Comparison of ENCODE assay signal across 38 cellular contexts in genomic region chr14:27862684-27863083, GRCh38.
"Had no signal": no experiment of that assay in that cellular context is flagged by ENCODE, and none has a peak within 500 bp of the region (broad histone marks: within the 10 kb centered on the region; RNA-seq: fewer than 3 reads in every experiment).

No MANE protein-coding gene starts in this region.

- DNase-seq: activated B cell treated with CpG ODN at 0.5 μM for 24 hours; activated CD4-positive, alpha-beta memory T cell treated with anti-CD3 and anti-CD28 coated beads for 36 hours; activated CD4-positive, alpha-beta T cell treated with anti-CD3 and anti-CD28 coated beads for 36 hours; activated CD4-positive, alpha-beta T cell treated with anti-CD3 and anti-CD28 coated beads, Interleukin-2, amount 10 ng/mL, durations not matched to agents 24 days and 14 days; activated CD4-positive, CD25-positive, alpha-beta regulatory T cell treated with anti-CD3 and anti-CD28 coated beads, Interleukin-2, amount 50 U/mL, for 72 hours; activated CD8-positive, alpha-beta memory T cell treated with anti-CD3 and anti-CD28 coated beads, Interleukin-2, amount 10 ng/mL, durations not matched to agents 7 days and 5 days; activated CD8-positive, alpha-beta memory T cell treated with anti-CD3 and anti-CD28 coated beads, Interleukin-2, amount 50 U/mL, for 4 hours; activated CD8-positive, alpha-beta T cell treated with anti-CD3 and anti-CD28 coated beads, Interleukin-2, amount 10 ng/mL, durations not matched to agents 7 days and 5 days; activated effector memory CD4-positive, alpha-beta T cell treated with anti-CD3 and anti-CD28 coated beads, Interleukin-2, amount 50 U/mL, for 16 hours; activated naive CD4-positive, alpha-beta T cell treated with anti-CD3 and anti-CD28 coated beads for 36 hours; activated naive CD8-positive, alpha-beta T cell treated with anti-CD3 and anti-CD28 coated beads for 36 hours; activated naive CD8-positive, alpha-beta T cell treated with anti-CD3 and anti-CD28 coated beads, Interleukin-2, amount 50 U/mL, for 24 hours; activated T-cell treated with anti-CD3 and anti-CD28 coated beads, Interleukin-2, amount 50 U/mL, for 1 hour; activated T-cell treated with anti-CD3 and anti-CD28 coated beads, Interleukin-2, amount 50 U/mL, for 48 hours; adrenal gland; amygdala; aorta; body of pancreas; caudate nucleus; cortex of kidney; dermis blood vessel endothelial cell; effector CD4-positive, alpha-beta T cell; effector memory CD8-positive, alpha-beta T cell; esophagus squamous epithelium; foreskin melanocyte; heart right ventricle; T-helper 17 cell; T1000; WERI-Rb-1 had no signal

- H3K4me1 ChIP-seq: adrenal gland, body of pancreas, esophagus squamous epithelium, gastroesophageal sphincter, heart right ventricle had no signal

- H3K27ac Mint-ChIP-seq: activated B cell treated with CpG ODN at 0.5 μM for 24 hours; activated CD4-positive, alpha-beta memory T cell treated with anti-CD3 and anti-CD28 coated beads for 36 hours; activated CD4-positive, alpha-beta T cell treated with anti-CD3 and anti-CD28 coated beads for 36 hours; activated CD4-positive, alpha-beta T cell treated with anti-CD3 and anti-CD28 coated beads, Interleukin-2, amount 10 ng/mL, durations not matched to agents 24 days and 14 days; activated CD8-positive, alpha-beta memory T cell treated with anti-CD3 and anti-CD28 coated beads, Interleukin-2, amount 10 ng/mL, durations not matched to agents 7 days and 5 days; activated CD8-positive, alpha-beta T cell treated with anti-CD3 and anti-CD28 coated beads, Interleukin-2, amount 10 ng/mL, durations not matched to agents 7 days and 5 days; activated naive CD4-positive, alpha-beta T cell treated with anti-CD3 and anti-CD28 coated beads for 36 hours; activated naive CD4-positive, alpha-beta T cell treated with anti-CD3 and anti-CD28 coated beads, Interleukin-2, amount 50 U/mL, for 24 hours; activated naive CD8-positive, alpha-beta T cell treated with anti-CD3 and anti-CD28 coated beads for 36 hours; activated naive CD8-positive, alpha-beta T cell treated with anti-CD3 and anti-CD28 coated beads, Interleukin-2, amount 50 U/mL, for 24 hours; activated T-helper 1 cell treated with anti-CD3 and anti-CD28 coated beads, Interleukin-12 subunit alpha, Interleukin-12 subunit beta, Interleukin-2, Interleukin-4 antibody, amounts not matched to agents 30 ng/mL and 10 ng/mL and 1 ng/mL, durations not matched to agents 14 hours and 24 hours and 36 hours; activated T-helper 2 cell treated with anti-CD3 and anti-CD28 coated beads, Interferon-gamma antibody, Interleukin-2, Interleukin-4, amounts not matched to agents 10 μg/mL and 5 μg/mL and 100 μg/mL, durations not matched to agents 14 hours and 24 hours and 36 hours; effector memory CD8-positive, alpha-beta T cell; T-helper 17 cell; T-helper 2 cell treated with Interferon-gamma antibody and Interleukin-4, amounts not matched to agents 5 μg/mL and 100 μg/mL, for 36 hours had no signal

- ATAC-seq: activated CD4-positive, alpha-beta T cell treated with anti-CD3 and anti-CD28 coated beads for 36 hours; activated CD8-positive, alpha-beta memory T cell treated with anti-CD3 and anti-CD28 coated beads, Interleukin-2, amount 10 ng/mL, durations not matched to agents 7 days and 5 days; activated CD8-positive, alpha-beta T cell treated with anti-CD3 and anti-CD28 coated beads, Interleukin-2, amount 10 ng/mL, durations not matched to agents 7 days and 5 days; activated naive CD8-positive, alpha-beta T cell treated with anti-CD3 and anti-CD28 coated beads, Interleukin-2, amount 50 U/mL, for 24 hours; body of pancreas; effector memory CD8-positive, alpha-beta T cell; gastroesophageal sphincter; heart right ventricle; T-helper 17 cell had no signal

- FAIRE-seq: colon, endometrium, endothelial cell of umbilical vein had no signal

- H3K27ac ChIP-seq: adrenal gland, body of pancreas, epithelial cell of prostate, esophagus squamous epithelium, gastroesophageal sphincter, heart right ventricle, WERI-Rb-1 had no signal

- H3K36me3 ChIP-seq: adrenal gland, esophagus squamous epithelium, gastroesophageal sphincter, heart right ventricle, WERI-Rb-1 had no signal

- H3K27me3 ChIP-seq: adrenal gland, body of pancreas, esophagus squamous epithelium, gastroesophageal sphincter, heart right ventricle had no signal

- H3K4me3 ChIP-seq: adrenal gland, body of pancreas, esophagus squamous epithelium, gastroesophageal sphincter, heart right ventricle had no signal

- H3K4me1 Mint-ChIP-seq: activated B cell treated with CpG ODN at 0.5 μM for 24 hours; activated CD4-positive, alpha-beta T cell treated with anti-CD3 and anti-CD28 coated beads for 36 hours; activated CD4-positive, alpha-beta T cell treated with anti-CD3 and anti-CD28 coated beads, Interleukin-2, amount 10 ng/mL, durations not matched to agents 24 days and 14 days; activated CD8-positive, alpha-beta memory T cell treated with anti-CD3 and anti-CD28 coated beads, Interleukin-2, amount 10 ng/mL, durations not matched to agents 7 days and 5 days; activated naive CD4-positive, alpha-beta T cell treated with anti-CD3 and anti-CD28 coated beads, Interleukin-2, amount 50 U/mL, for 24 hours; activated naive CD8-positive, alpha-beta T cell treated with anti-CD3 and anti-CD28 coated beads for 36 hours; activated naive CD8-positive, alpha-beta T cell treated with anti-CD3 and anti-CD28 coated beads, Interleukin-2, amount 50 U/mL, for 24 hours; T-helper 17 cell had no signal

- H3K36me3 Mint-ChIP-seq: activated CD4-positive, alpha-beta memory T cell treated with anti-CD3 and anti-CD28 coated beads for 36 hours; activated CD8-positive, alpha-beta memory T cell treated with anti-CD3 and anti-CD28 coated beads, Interleukin-2, amount 10 ng/mL, durations not matched to agents 7 days and 5 days; activated naive CD4-positive, alpha-beta T cell treated with anti-CD3 and anti-CD28 coated beads, Interleukin-2, amount 50 U/mL, for 24 hours; activated naive CD8-positive, alpha-beta T cell treated with anti-CD3 and anti-CD28 coated beads for 36 hours had no signal

- H3K4me3 Mint-ChIP-seq: activated B cell treated with CpG ODN at 0.5 μM for 24 hours; activated CD4-positive, alpha-beta memory T cell treated with anti-CD3 and anti-CD28 coated beads for 36 hours; activated CD4-positive, alpha-beta T cell treated with anti-CD3 and anti-CD28 coated beads for 36 hours; activated CD4-positive, alpha-beta T cell treated with anti-CD3 and anti-CD28 coated beads, Interleukin-2, amount 10 ng/mL, durations not matched to agents 24 days and 14 days; activated CD8-positive, alpha-beta memory T cell treated with anti-CD3 and anti-CD28 coated beads, Interleukin-2, amount 10 ng/mL, durations not matched to agents 7 days and 5 days; activated CD8-positive, alpha-beta T cell treated with anti-CD3 and anti-CD28 coated beads, Interleukin-2, amount 10 ng/mL, durations not matched to agents 7 days and 5 days; activated naive CD4-positive, alpha-beta T cell treated with anti-CD3 and anti-CD28 coated beads for 36 hours; activated naive CD4-positive, alpha-beta T cell treated with anti-CD3 and anti-CD28 coated beads, Interleukin-2, amount 50 U/mL, for 24 hours; activated naive CD8-positive, alpha-beta T cell treated with anti-CD3 and anti-CD28 coated beads for 36 hours; activated naive CD8-positive, alpha-beta T cell treated with anti-CD3 and anti-CD28 coated beads, Interleukin-2, amount 50 U/mL, for 24 hours; activated T-helper 1 cell treated with anti-CD3 and anti-CD28 coated beads, Interleukin-12 subunit alpha, Interleukin-12 subunit beta, Interleukin-2, Interleukin-4 antibody, amounts not matched to agents 30 ng/mL and 10 ng/mL and 1 ng/mL, durations not matched to agents 14 hours and 24 hours and 36 hours; effector memory CD8-positive, alpha-beta T cell; T-helper 17 cell; T-helper 2 cell treated with Interferon-gamma antibody and Interleukin-4, amounts not matched to agents 5 μg/mL and 100 μg/mL, for 36 hours had no signal

- H3K27me3 Mint-ChIP-seq: activated B cell treated with CpG ODN at 0.5 μM for 24 hours; activated CD4-positive, alpha-beta memory T cell treated with anti-CD3 and anti-CD28 coated beads for 36 hours; activated CD4-positive, alpha-beta T cell treated with anti-CD3 and anti-CD28 coated beads for 36 hours; activated CD4-positive, alpha-beta T cell treated with anti-CD3 and anti-CD28 coated beads, Interleukin-2, amount 10 ng/mL, durations not matched to agents 24 days and 14 days; activated CD8-positive, alpha-beta memory T cell treated with anti-CD3 and anti-CD28 coated beads, Interleukin-2, amount 10 ng/mL, durations not matched to agents 7 days and 5 days; activated naive CD4-positive, alpha-beta T cell treated with anti-CD3 and anti-CD28 coated beads, Interleukin-2, amount 50 U/mL, for 24 hours; activated naive CD8-positive, alpha-beta T cell treated with anti-CD3 and anti-CD28 coated beads for 36 hours; activated naive CD8-positive, alpha-beta T cell treated with anti-CD3 and anti-CD28 coated beads, Interleukin-2, amount 50 U/mL, for 24 hours; effector memory CD8-positive, alpha-beta T cell; T-helper 17 cell had no signal

- H3K9me3 ChIP-seq: adrenal gland, body of pancreas, esophagus squamous epithelium, gastroesophageal sphincter had no signal

- H3K9me3 Mint-ChIP-seq: activated B cell treated with CpG ODN at 0.5 μM for 24 hours had no signal
